ENCODE assay signal across 19 cellular contexts in genomic region chr9:89621676-89622075, GRCh38. TPM values are rescaled to one million over a fixed set of nuclear protein-coding genes. Genes with fewer than 3 reads are reported as not detected.
DNase-seq lines count a peak whose midpoint lies in the region; ATAC-seq and TF ChIP-seq lines count a peak whose summit lies in the region.
"Had no signal": no experiment of that assay in that cellular context is flagged by ENCODE, and none has a peak within 500 bp of the region (broad histone marks: within the 10 kb centered on the region; RNA-seq: fewer than 3 reads in every experiment).

No MANE protein-coding gene starts in this region.

- H3K36me3 ChIP-seq in rectal smooth muscle tissue (ENCODE audit: control insufficient read depth, insufficient read depth, low read length) (no peaks in the 10 kb centered on the region), transverse colon (no peaks in the 10 kb centered on the region)
- H3K36me3 ChIP-seq: BE2C had no signal

- no peaks in the 10 kb centered on the region for H3K9me3 Mint-ChIP-seq in activated T-cell treated with anti-CD3 and anti-CD28 coated beads, Interleukin-2, amount 50 U/mL, for 4 hours

- in situ Hi-C loops in transverse colon (cut with MboI; ENCODE audit: low pct_ligation_motif_present in 1 of 4, low pct_unique_long_range_greater_than_20kb in 1 of 4, low sequenced_read_pairs in 3 of 4) = loop anchor here in 1 of 4 donors (25.0 kb wide), 1 partner anchor 291 kb away; no protein-coding TSS in a partner anchor

- no peaks in the 10 kb centered on the region for H3K36me3 Mint-ChIP-seq in activated T-cell treated with anti-CD3 and anti-CD28 coated beads, Interleukin-2, amount 50 U/mL, for 4 hours (ENCODE audit: insufficient read depth)

- no peak for TF ChIP-seq CTCF in transverse colon (IDR thresholded peaks at IDR 0.05)

- peaks cover 3% of the 10 kb centered on the region for H3K27me3 Mint-ChIP-seq in activated T-cell treated with anti-CD3 and anti-CD28 coated beads, Interleukin-2, amount 50 U/mL, for 4 hours (ENCODE audit: low read depth)

- H3K27ac ChIP-seq in rectal smooth muscle tissue (ENCODE audit: low read depth, low read length) (peak overlapping the region; percentile 95), transverse colon (peak overlapping the region; percentile 33 to 78 (median 40))
- H3K27ac ChIP-seq: 22Rv1, GM23248, HL-60 had no signal

- intact Hi-C loops in Right ventricle myocardium inferior (cut with DNase I) = loop anchor here (2.0 to 5.0 kb wide), 6 partner anchors 41 to 381 kb away; no protein-coding TSS in a partner anchor
- intact Hi-C loops in cardiac septum (cut with DNase I) = no loop called here
- intact Hi-C loops in transverse colon (cut with DNase I; ENCODE audit: low total_unique reads) = no loop called here

- DNase-seq in Right ventricle myocardium inferior (ENCODE audit: missing footprints) (no peak), cardiac septum (ENCODE audit: low spot score) (no peak), medulla oblongata (ENCODE audit: extremely low spot score) (peak; percentile 32), transverse colon (no peak)
- DNase-seq in activated T-cell treated with anti-CD3 and anti-CD28 coated beads, Interleukin-2, amount 50 U/mL, for 4 hours = no peak
- no peak for DNase-seq in activated CD4-positive, alpha-beta T cell treated with anti-CD3 and anti-CD28 coated beads, Interleukin-2, amount 50 U/mL, for 1 hour
- DNase-seq: BE2C; GM23248; HCEC 1CT; Kasumi-1; NCI-H1105 treated with DMSO at 0.1 percent for 48 hours; NK-92 treated with Interleukin-12 subunit alpha and Interleukin-12 subunit beta, amount 100 ng/mL, for 24 hours had no signal

- H3K9me3 ChIP-seq in transverse colon = no peaks in the 10 kb centered on the region
- H3K9me3 ChIP-seq: BE2C had no signal

- H3K9ac ChIP-seq in rectal smooth muscle tissue (ENCODE audit: low read length) = no peak overlapping the region
- H3K9ac ChIP-seq: GM23248 had no signal

- no peaks in the 10 kb centered on the region for H3K4me1 Mint-ChIP-seq in activated T-cell treated with anti-CD3 and anti-CD28 coated beads, Interleukin-2, amount 50 U/mL, for 4 hours (ENCODE audit: low read depth)

- no peak overlapping the region for H3K4me3 Mint-ChIP-seq in activated T-cell treated with anti-CD3 and anti-CD28 coated beads, Interleukin-2, amount 50 U/mL, for 4 hours
- H3K4me3 Mint-ChIP-seq: IgD-negative memory B cell had no signal

- H3K27me3 ChIP-seq in rectal smooth muscle tissue (ENCODE audit: control insufficient read depth, insufficient read depth, low read length) (no peaks in the 10 kb centered on the region), transverse colon (no peaks in the 10 kb centered on the region)
- H3K27me3 ChIP-seq: BE2C had no signal

- H3K4me3 ChIP-seq in rectal smooth muscle tissue (ENCODE audit: low read length) = no peak overlapping the region
- H3K4me3 ChIP-seq in transverse colon = no peak overlapping the region
- H3K4me3 ChIP-seq: GM23248 had no signal

- WGBS in transverse colon (ENCODE audit: low coverage in 1 of 2), 2 donors = 71% methylated on average over 4 of the region's 4 CpGs; no CpG with 5 or more reads in 1 of the 2 donors

- TF ChIP-seq EP300 in transverse colon (IDR thresholded peaks at IDR 0.05; ENCODE audit: low read depth) = peak; percentile 47

- no peak for TF ChIP-seq POLR2A in transverse colon (IDR thresholded peaks at IDR 0.05)

- ATAC-seq in Right ventricle myocardium inferior (peak; percentile 32), GM18502 (IDR thresholded peaks at IDR 0.05; ENCODE audit: poor library complexity, unreplicated experiment) (no peak)
- ATAC-seq in activated T-cell treated with anti-CD3 and anti-CD28 coated beads, Interleukin-2, amount 50 U/mL, for 4 hours = no peak

- H3K4me1 ChIP-seq in rectal smooth muscle tissue (ENCODE audit: control insufficient read depth, insufficient read depth, low read length) = peaks cover 34% of the 10 kb centered on the region
- peaks cover 7 to 34% (median 24%) of the 10 kb centered on the region in 4 donors for H3K4me1 ChIP-seq in transverse colon
- H3K4me1 ChIP-seq: BE2C had no signal

RNA-seq across cellular contexts. Expression of gene GADD45G, which starts 16.9 kb away (rescaled TPM):
- total RNA-seq in Right ventricle myocardium inferior (47.6 TPM), cardiac septum (29.6 TPM), transverse colon (10 to 100 TPM in 2 of 4 donors, 1 to 10 TPM in 2; 8.4 to 12.7 (median 10.3) TPM)
- 10 to 100 TPM in 1 of 3 donors, 1 to 10 TPM in 2; 5.9 to 16.7 (median 6.4) TPM for total RNA-seq in activated T-cell treated with anti-CD3 and anti-CD28 coated beads, Interleukin-2, amount 50 U/mL, for 4 hours
- total RNA-seq: G401, OCI-LY7 had no signal
